8 cellular contexts compared by ENCODE assay signal in the genomic region with DNA sequence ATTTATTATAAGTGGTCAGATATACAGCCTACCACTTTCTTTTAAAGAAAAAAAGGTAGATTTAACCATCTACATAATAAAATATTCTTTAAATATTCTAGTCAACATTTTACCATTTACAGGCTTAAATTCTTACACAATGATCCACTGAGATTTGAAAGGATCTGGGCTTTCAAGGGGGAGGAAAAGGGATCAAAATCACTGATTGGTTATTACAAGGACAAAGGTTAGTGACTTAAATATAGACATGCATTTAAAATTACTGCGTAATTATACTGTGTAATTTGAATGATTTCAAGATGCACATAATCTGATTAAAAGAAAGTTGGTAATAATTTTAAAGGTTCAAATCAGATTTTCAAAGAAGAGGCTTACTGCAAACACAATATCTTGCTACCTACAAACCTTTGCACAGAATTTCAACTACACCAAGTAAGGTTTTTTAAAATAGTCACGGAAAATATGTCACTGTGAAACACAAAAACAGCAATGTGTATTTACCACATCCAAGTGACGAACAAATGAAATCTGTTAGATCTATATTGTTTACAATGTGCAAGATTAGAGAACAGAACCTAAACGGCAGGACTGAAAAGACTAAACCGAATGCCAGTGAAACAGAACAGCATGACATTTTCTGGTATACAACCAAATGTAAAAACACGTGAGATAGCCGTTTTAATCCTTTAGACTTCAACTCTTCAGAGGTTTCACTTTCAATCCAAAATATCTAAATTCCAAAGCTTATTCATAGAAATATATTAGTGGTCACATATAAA. TPM values are rescaled to one million over a fixed set of nuclear protein-coding genes. Genes with fewer than 3 reads are reported as not detected.
A peak's percentile ranks its signal among the peaks of the same experiment; 100 is the strongest.
DNase-seq lines count a peak whose midpoint lies in the region; ATAC-seq and TF ChIP-seq lines count a peak whose summit lies in the region.

No MANE protein-coding gene starts in this region.

- CTCF ChIA-PET in MCF 10A (lab: Yijun Ruan, JAX): interaction anchor here (0.7 to 16.8 kb wide), 8 partner anchors 19 to 296 kb away, joined by 3 to 160 read pairs (median 4); partner anchors contain the start of gene RTN4

- no peak for DNase-seq in GM12865 (ENCODE audit: low read depth)
- DNase-seq in MCF 10A (ENCODE audit: unreplicated experiment): no peak
- no peak for DNase-seq in ovary
- DNase-seq in activated gamma-delta T cell (lab: John Stamatoyannopoulos, UW): no peak
- no peak for DNase-seq in HuH-7.5 (ENCODE audit: low spot score)
- no peak for DNase-seq in NCI-H2081 treated with DMSO at 0.1 percent for 48 hours (lab: John Stamatoyannopoulos, UW)

- H3K4me3 ChIP-seq in GM12865 (ENCODE audit: low read depth, low read length) (peak overlapping the region; percentile 42), ovary (peak overlapping the region; percentile 30)

- H3K27ac ChIP-seq in ovary: no peak overlapping the region

- peak overlapping the region; percentile 76 for H3K27ac Mint-ChIP-seq in MCF 10A (ENCODE audit: low read depth, unreplicated experiment)

- TF ChIP-seq CTCF in GM12865 (IDR thresholded peaks at IDR 0.05; ENCODE audit: insufficient read depth, low read depth, low read length, missing control alignments) (no peak), MCF 10A (IDR thresholded peaks at IDR 0.05; ENCODE audit: unreplicated experiment) (no peak), ovary (IDR thresholded peaks at IDR 0.05) (no peak)

- intact Hi-C loops in MCF 10A (cut with micrococcal nuclease) (loop anchor here (5.0 kb wide), 1 partner anchor 252 kb away; no protein-coding TSS in a partner anchor), ovary (cut with DNase I) (no loop called here)

- no peaks in the 10 kb centered on the region for H3K27me3 ChIP-seq in ovary

- no peaks in the 10 kb centered on the region for H3K9me3 Mint-ChIP-seq in MCF 10A (ENCODE audit: unreplicated experiment)

- 13 to 18% (median 16%) methylated on average over 7 of the region's 7 CpGs for WGBS in ovary, 3 donors

- ATAC-seq in HG03039 (IDR thresholded peaks at IDR 0.05; ENCODE audit: unreplicated experiment) (peak; percentile 18), HG03025 (IDR thresholded peaks at IDR 0.05; ENCODE audit: low FRiP score, unreplicated experiment) (no peak)

- peaks cover 2% of the 10 kb centered on the region for H3K4me1 ChIP-seq in ovary (ENCODE audit: insufficient read depth)

- POLR2A ChIA-PET in MCF 10A (lab: Yijun Ruan, JAX): interaction anchor here (0.6 to 16.5 kb wide), 30 partner anchors 10 to 906 kb away, joined by 3 to 289 read pairs (median 4); partner anchors contain the start of genes RPS27A and RTN4

- no peaks in the 10 kb centered on the region for H3K36me3 ChIP-seq in ovary

- TSS peak; percentile 21 for BruUV-seq in MCF 10A (replicated peaks; lab: Mats Ljungman, UMichigan)

- peak overlapping the region; percentile 77 for H3K4me3 Mint-ChIP-seq in MCF 10A (ENCODE audit: unreplicated experiment)

- H3K27me3 Mint-ChIP-seq in MCF 10A (ENCODE audit: insufficient read depth, unreplicated experiment): no peaks in the 10 kb centered on the region

- no peak for TF ChIP-seq POLR2A in ovary (IDR thresholded peaks at IDR 0.05)

- peaks cover 55% of the 10 kb centered on the region for H3K4me1 Mint-ChIP-seq in MCF 10A (ENCODE audit: insufficient read depth, unreplicated experiment)

- H3K36me3 Mint-ChIP-seq in MCF 10A (ENCODE audit: insufficient read depth, unreplicated experiment): peaks cover 7% of the 10 kb centered on the region

- H3K9me3 ChIP-seq in ovary: no peaks in the 10 kb centered on the region

- no peak for TF ChIP-seq EP300 in ovary (IDR thresholded peaks at IDR 0.05)

RNA-seq across cellular contexts. Expression of gene RTN4, which starts 40.8 kb away (rescaled TPM):
- total RNA-seq in MCF 10A (2022): 389 and 391 TPM in 2 replicates
- 100 to 1,000 TPM; 118 to 275 (median 200) TPM for total RNA-seq in ovary
- polyA plus RNA-seq in ovary: 100 to 1,000 TPM; 110 to 334 TPM
